In genomic region chr5:118592234-118592633, GRCh38 we compare ENCODE assay signal across 15 cellular contexts.
DNase-seq lines count a peak whose midpoint lies in the region; TF ChIP-seq lines count a peak whose summit lies in the region.
"Had no signal": no experiment of that assay in that cellular context is flagged by ENCODE, and none has a peak within 500 bp of the region (broad histone marks: within the 10 kb centered on the region; RNA-seq: fewer than 3 reads in every experiment).

No MANE protein-coding gene starts in this region.

- H3K27ac Mint-ChIP-seq in nephron progenitor cell, result peak overlapping the region; percentile 83
- H3K27ac Mint-ChIP-seq: B cell; CD4-positive, CD25-positive, alpha-beta regulatory T cell; HFFc6 had no signal

- H3K27me3 Mint-ChIP-seq in nephron progenitor cell (ENCODE audit: low read depth, poor library complexity), result no peaks in the 10 kb centered on the region
- H3K27me3 Mint-ChIP-seq: CD4-positive, CD25-positive, alpha-beta regulatory T cell had no signal

- peaks cover 4% of the 10 kb centered on the region for H3K4me1 Mint-ChIP-seq in nephron progenitor cell
- H3K4me1 Mint-ChIP-seq: B cell; CD4-positive, CD25-positive, alpha-beta regulatory T cell had no signal

- DNase-seq in DMS53 (lab: John Stamatoyannopoulos, UW), result peak; percentile 38
- DNase-seq in DMS53 treated with DMSO at 0.1 percent for 48 hours (lab: John Stamatoyannopoulos, UW; ENCODE audit: unreplicated experiment), result no peak
- DNase-seq in COR-L47 (lab: John Stamatoyannopoulos, UW), result peak; percentile 8
- peak; percentile 77 for DNase-seq in NCI-H69 (lab: John Stamatoyannopoulos, UW)
- DNase-seq in nephron progenitor cell, result no peak
- no peak for DNase-seq in C1 segment of cervical spinal cord (lab: John Stamatoyannopoulos, UW)
- DNase-seq in iPS-NIHi11 (ENCODE audit: low spot score), result no peak
- no peak for DNase-seq in GF-D8 (lab: John Stamatoyannopoulos, UW)
- DNase-seq: 8988T; CD4-positive, CD25-positive, alpha-beta regulatory T cell; DMS79; GDM1; GOT3; HFFc6 had no signal

- no peak overlapping the region for H3K4me3 Mint-ChIP-seq in nephron progenitor cell
- H3K4me3 Mint-ChIP-seq: B cell; CD4-positive, CD25-positive, alpha-beta regulatory T cell; HFFc6 had no signal

- H3K36me3 Mint-ChIP-seq in nephron progenitor cell (ENCODE audit: low read depth), result no peaks in the 10 kb centered on the region
- H3K36me3 Mint-ChIP-seq: CD4-positive, CD25-positive, alpha-beta regulatory T cell had no signal

- no peaks in the 10 kb centered on the region for H3K9me3 Mint-ChIP-seq in nephron progenitor cell

- no peak for TF ChIP-seq CTCF in nephron progenitor cell (IDR thresholded peaks at IDR 0.05)

Comparison
In these comparisons a context has a peak if more than half of its experiments do, and no peak if none do; other contexts are left out.
1. DNase-seq: peak in DMS53 (single experiment), COR-L47 (single experiment) and NCI-H69 (single experiment); none in DMS53 treated with DMSO at 0.1 percent for 48 hours (single experiment), nephron progenitor cell (single experiment), C1 segment of cervical spinal cord (0 of 14), iPS-NIHi11 (single experiment) and GF-D8 (single experiment).